29 cellular contexts compared by ENCODE assay signal in genomic region chrX:6120329-6120728, GRCh38.
"Had no signal": no experiment of that assay in that cellular context is flagged by ENCODE, and none has a peak within 500 bp of the region (broad histone marks: within the 10 kb centered on the region; RNA-seq: fewer than 3 reads in every experiment).

No MANE protein-coding gene starts in this region.

- ATAC-seq: foreskin keratinocyte; gastroesophageal sphincter; heart left ventricle; left cardiac atrium; left lung; naive thymus-derived CD4-positive, alpha-beta T cell; sciatic nerve; stimulated activated naive CD8-positive, alpha-beta T cell treated with anti-CD3 and anti-CD28 coated beads, Interleukin-15, amount 100 ng/mL, for 72 hours; upper lobe of right lung had no signal

- H3K79me2 ChIP-seq: hepatocyte had no signal

- H3K36me3 Mint-ChIP-seq: naive thymus-derived CD4-positive, alpha-beta T cell had no signal

- H3K36me3 ChIP-seq: esophagus muscularis mucosa, gastroesophageal sphincter, heart left ventricle, left lung, prostate gland, right atrium auricular region, suprapubic skin, transverse colon, upper lobe of right lung, uterus had no signal

- H3K4me1 ChIP-seq: esophagus muscularis mucosa, foreskin keratinocyte, gastroesophageal sphincter, heart left ventricle, left lung, prostate gland, right atrium auricular region, suprapubic skin, transverse colon, upper lobe of right lung, uterus had no signal

- H3K4me3 Mint-ChIP-seq: dendritic cell treated with granulocyte-macrophage colony-stimulating factor and Interleukin-4, amounts not matched to agents 40 ng/mL and 50 ng/mL, for 4 days; endodermal cell; naive thymus-derived CD4-positive, alpha-beta T cell; nephron; stimulated activated naive CD8-positive, alpha-beta T cell treated with anti-CD3 and anti-CD28 coated beads, Interleukin-15, amount 100 ng/mL, for 72 hours had no signal

- H3K27ac Mint-ChIP-seq: dendritic cell treated with granulocyte-macrophage colony-stimulating factor and Interleukin-4, amounts not matched to agents 40 ng/mL and 50 ng/mL, for 4 days; endodermal cell; naive thymus-derived CD4-positive, alpha-beta T cell; nephron; stimulated activated naive CD8-positive, alpha-beta T cell treated with anti-CD3 and anti-CD28 coated beads, Interleukin-15, amount 100 ng/mL, for 72 hours had no signal

- H3K9me3 Mint-ChIP-seq: endodermal cell, nephron had no signal

- H3K27me3 ChIP-seq: esophagus muscularis mucosa, foreskin keratinocyte, gastroesophageal sphincter, heart left ventricle, hepatocyte, left lung, right atrium auricular region, suprapubic skin, transverse colon, upper lobe of right lung, uterus had no signal

- DNase-seq: effector CD8-positive, alpha-beta T cell; endodermal cell; foreskin keratinocyte; heart left ventricle; left cardiac atrium; left lung; mesenchymal stem cell; midbrain; naive thymus-derived CD4-positive, alpha-beta T cell; stimulated activated CD4-positive, alpha-beta T cell treated with anti-CD3 and anti-CD28 coated beads, Interleukin-12 subunit alpha, Interleukin-12 subunit beta, amount 100 ng/mL, for 4 hours; stimulated activated CD4-positive, alpha-beta T cell treated with anti-CD3 and anti-CD28 coated beads, Interleukin-1b, Interleukin-23, amount 100 ng/mL, for 48 hours; stimulated activated CD4-positive, alpha-beta T cell treated with anti-CD3 and anti-CD28 coated beads, Interleukin-4, amount 100 ng/mL, for 1 hour; stimulated activated CD8-positive, alpha-beta memory T cell treated with anti-CD3 and anti-CD28 coated beads, Interleukin-4, amount 100 ng/mL, for 48 hours; stimulated activated naive CD4-positive, alpha-beta T cell; stimulated activated naive CD8-positive, alpha-beta T cell treated with anti-CD3 and anti-CD28 coated beads, Interleukin-15, amount 100 ng/mL, for 72 hours; transverse colon; upper lobe of right lung; uterus had no signal

- H3K27ac ChIP-seq: epithelial cell of prostate, esophagus muscularis mucosa, foreskin keratinocyte, gastroesophageal sphincter, heart left ventricle, hepatocyte, left lung, prostate gland, right atrium auricular region, suprapubic skin, transverse colon, upper lobe of right lung, uterus had no signal

- H2AFZ ChIP-seq: hepatocyte had no signal

- H3K9me3 ChIP-seq: esophagus muscularis mucosa, gastroesophageal sphincter, heart left ventricle, left lung, prostate gland, right atrium auricular region, suprapubic skin, transverse colon, upper lobe of right lung, uterus had no signal

- H3K27me3 Mint-ChIP-seq: dendritic cell treated with granulocyte-macrophage colony-stimulating factor and Interleukin-4, amounts not matched to agents 40 ng/mL and 50 ng/mL, for 4 days; naive thymus-derived CD4-positive, alpha-beta T cell; stimulated activated naive CD8-positive, alpha-beta T cell treated with anti-CD3 and anti-CD28 coated beads, Interleukin-15, amount 100 ng/mL, for 72 hours had no signal

- H3K4me3 ChIP-seq: esophagus muscularis mucosa, gastroesophageal sphincter, heart left ventricle, hepatocyte, left lung, prostate gland, right atrium auricular region, smooth muscle cell, suprapubic skin, transverse colon, upper lobe of right lung, uterus had no signal

- H3K4me1 Mint-ChIP-seq: naive thymus-derived CD4-positive, alpha-beta T cell; nephron; stimulated activated naive CD8-positive, alpha-beta T cell treated with anti-CD3 and anti-CD28 coated beads, Interleukin-15, amount 100 ng/mL, for 72 hours had no signal

- H3K4me2 ChIP-seq: hepatocyte, smooth muscle cell had no signal
